Comparison of ENCODE assay signal across 9 cellular contexts in genomic region chr14:52551205-52551604, GRCh38. TPM values are rescaled to one million over a fixed set of nuclear protein-coding genes. Genes with fewer than 3 reads are reported as not detected.
DNase-seq lines count a peak whose midpoint lies in the region; FAIRE-seq and TF ChIP-seq lines count a peak whose summit lies in the region.
"Had no signal": no experiment of that assay in that cellular context is flagged by ENCODE, and none has a peak within 500 bp of the region (broad histone marks: within the 10 kb centered on the region; RNA-seq: fewer than 3 reads in every experiment).

No MANE protein-coding gene starts in this region.

- H3K36me3 ChIP-seq in KOPT-K1 (ENCODE audit: insufficient read depth, low read length) (peaks cover 5% of the 10 kb centered on the region; the same call in 1 of the 2 replicates), colonic mucosa (no peaks in the 10 kb centered on the region)

- DNase-seq in colonic mucosa, result no peak
- DNase-seq in nephron progenitor cell, result no peak
- DNase-seq in medulla oblongata (ENCODE audit: extremely low spot score), result no peak
- DNase-seq in NCI-H1105 (lab: John Stamatoyannopoulos, UW), result no peak
- DNase-seq in GM12892 (ENCODE audit: insufficient read length), result no peak
- DNase-seq in activated gamma-delta T cell treated with Interleukin-2 at 50 U/mL for 16 hours, result no peak
- DNase-seq: activated CD8-positive, alpha-beta memory T cell treated with anti-CD3 and anti-CD28 coated beads, Interleukin-2, amount 50 U/mL, for 48 hours had no signal

- FAIRE-seq in GM12892 (lab: Jason Lieb, UNC), result no peak

- H3K27ac Mint-ChIP-seq in nephron progenitor cell, result no peak overlapping the region

- H3K9me3 Mint-ChIP-seq in nephron progenitor cell, result peaks cover 6% of the 10 kb centered on the region

- peaks cover 9% of the 10 kb centered on the region for H3K36me3 Mint-ChIP-seq in nephron progenitor cell (ENCODE audit: low read depth)

- H3K27me3 Mint-ChIP-seq in nephron progenitor cell (ENCODE audit: low read depth, poor library complexity), result no peaks in the 10 kb centered on the region

- peaks cover 4% of the 10 kb centered on the region for H3K4me1 ChIP-seq in colonic mucosa

- no peak for TF ChIP-seq CTCF in C4-2B (conservative IDR thresholded peaks at IDR 0.05)
- TF ChIP-seq CTCF in colonic mucosa (IDR thresholded peaks at IDR 0.05), result no peak
- no peak for TF ChIP-seq CTCF in nephron progenitor cell (IDR thresholded peaks at IDR 0.05)

- H3K9me3 ChIP-seq in KOPT-K1 (ENCODE audit: insufficient read depth, low read length, poor library complexity, severe bottlenecking), result no peaks in the 10 kb centered on the region
- no peaks in the 10 kb centered on the region for H3K9me3 ChIP-seq in colonic mucosa

- H3K9ac ChIP-seq in colonic mucosa (ENCODE audit: low read depth in 2 of 2, low read length in 2 of 2), result no peak overlapping the region

- H3K27me3 ChIP-seq in colonic mucosa, result no peaks in the 10 kb centered on the region

- peak overlapping the region; percentile 88 for H3K4me3 Mint-ChIP-seq in nephron progenitor cell

- H3K27ac ChIP-seq in C4-2B, result peak overlapping the region; percentile 74
- H3K27ac ChIP-seq in KOPT-K1 (ENCODE audit: low read depth, low read length, poor library complexity, severe bottlenecking), result peak overlapping the region; percentile 73
- peak overlapping the region; percentile 90 for H3K27ac ChIP-seq in colonic mucosa

- TF ChIP-seq POLR2A in GM12892 (IDR thresholded peaks at IDR 0.05; ENCODE audit: low read depth, low read length), result no peak

- H3K4me1 Mint-ChIP-seq in nephron progenitor cell, result peaks cover 54% of the 10 kb centered on the region

- intact Hi-C loops in colonic mucosa (cut with DNase I), result loop anchor here (10.0 kb wide), 1 partner anchor 144 kb away; the partner anchor contains the start of gene ERO1A

- H3K4me3 ChIP-seq in colonic mucosa, result peak overlapping the region; percentile 72

RNA-seq across cellular contexts. Expression of gene TXNDC16, which starts 1.1 kb away (rescaled TPM):
- 10 to 100 TPM in 1 of 2 donors, 1 to 10 TPM in 1; 7.8 to 10.6 TPM for total RNA-seq in colonic mucosa
- 4.3 TPM for polyA plus RNA-seq in GM12892 (2012; ENCODE audit: missing spikeins)

RNA-seq across cellular contexts. Expression of gene GPR137C, which starts 1.4 kb away (rescaled TPM):
- 1 to 10 TPM in 1 of 2 donors, under 1 TPM in 1; 0.79 to 1.2 TPM for total RNA-seq in colonic mucosa
- polyA plus RNA-seq in GM12892 (2012; ENCODE audit: missing spikeins), result 0.64 TPM
